In the genomic region with DNA sequence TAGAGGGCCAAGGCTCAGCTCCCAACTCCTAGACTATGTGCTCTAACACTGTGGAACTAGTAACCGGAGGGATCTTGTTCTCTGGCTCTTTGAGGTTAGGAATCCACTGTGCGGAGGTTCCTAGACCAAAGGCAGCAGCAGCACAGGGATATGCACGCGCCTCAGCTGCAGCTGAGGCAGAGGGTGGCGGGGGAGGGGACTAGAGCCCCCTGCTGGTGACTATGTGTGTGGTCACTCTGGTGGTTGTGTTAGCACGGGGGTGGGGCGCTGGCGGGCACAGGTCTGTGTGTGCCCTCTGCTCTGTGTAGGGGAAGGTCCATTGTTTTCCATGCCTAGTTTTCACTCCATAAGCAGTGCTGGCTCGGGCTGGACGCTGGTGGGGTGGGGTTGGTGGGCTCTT, we compare ENCODE assay signal across 16 cellular contexts.
DNase-seq lines count a peak whose midpoint lies in the region; ATAC-seq and TF ChIP-seq lines count a peak whose summit lies in the region.
"Had no signal": no experiment of that assay in that cellular context is flagged by ENCODE, and none has a peak within 500 bp of the region (broad histone marks: within the 10 kb centered on the region; RNA-seq: fewer than 3 reads in every experiment).

No MANE protein-coding gene starts in this region.

- H2AFZ ChIP-seq in SK-N-SH (ENCODE audit: low read depth), result no peak overlapping the region

- CTCF ChIA-PET in SK-N-SH (lab: Yijun Ruan, JAX), result no interaction called here

- H3K9me3 ChIP-seq in mucosa of descending colon (peaks cover 9% of the 10 kb centered on the region), SK-N-SH (no peaks in the 10 kb centered on the region)
- H3K9me3 ChIP-seq: right atrium auricular region had no signal

- no peak for ATAC-seq in mucosa of descending colon
- ATAC-seq: natural killer cell treated with Interleukin-12 subunit alpha and Interleukin-12 subunit beta and Interleukin-15 and Interleukin-18, amount 100 ng/mL, for 72 hours; SK-N-SH treated with all-trans-retinoic acid at 6 μM for 48 hours had no signal

- DNase-seq in HT1080 (ENCODE audit: low read depth) (peak; percentile 27), mucosa of descending colon (peak in 2 of 3 donors; percentile 14 to 24), NCI-H345 treated with DMSO at 0.1 percent for 48 hours (lab: John Stamatoyannopoulos, UW; ENCODE audit: unreplicated experiment) (no peak), SK-N-SH (no peak), NCI-H146 (lab: John Stamatoyannopoulos, UW) (no peak)
- DNase-seq in central memory CD4-positive, alpha-beta T cell, result no peak
- DNase-seq: DMS153, foreskin fibroblast, HCEC 1CT, NCI-H1436, NCI-H345 had no signal

- no peak for TF ChIP-seq RAD21 in SK-N-SH (IDR thresholded peaks at IDR 0.05; ENCODE audit: low read length)

- no peaks in the 10 kb centered on the region for H3K27me3 ChIP-seq in SK-N-SH (ENCODE audit: insufficient read depth)
- H3K27me3 ChIP-seq: right atrium auricular region had no signal

- H3K79me2 ChIP-seq in SK-N-SH (ENCODE audit: insufficient read depth), result no peaks in the 10 kb centered on the region; the same call in 1 of the 2 replicates

- H3K9ac ChIP-seq in SK-N-SH, result no peak overlapping the region

- no peaks in the 10 kb centered on the region for H3K9me2 ChIP-seq in SK-N-SH

- H3K4me1 ChIP-seq in mucosa of descending colon (ENCODE audit: low read depth), result no peaks in the 10 kb centered on the region
- no peaks in the 10 kb centered on the region for H3K4me1 ChIP-seq in SK-N-SH (ENCODE audit: control insufficient read depth in 1 of 2, insufficient read depth in 2 of 2, low read depth in 1 of 2, low read length in 1 of 2)
- H3K4me1 ChIP-seq: right atrium auricular region had no signal

- H3K36me3 ChIP-seq in mucosa of descending colon (ENCODE audit: low read depth) (no peaks in the 10 kb centered on the region), SK-N-SH (replicated peaks in 1 of 2; ENCODE audit: control insufficient read depth in 1 of 2, insufficient read depth in 2 of 2, low read length in 1 of 2) (no peaks in the 10 kb centered on the region)
- H3K36me3 ChIP-seq: right atrium auricular region had no signal

- POLR2A ChIA-PET in SK-N-SH (lab: Yijun Ruan, JAX), result no interaction called here

- H4K20me1 ChIP-seq in SK-N-SH (ENCODE audit: insufficient read depth), result no peaks in the 10 kb centered on the region

- peak; percentile 37 for TF ChIP-seq CTCF in GM12873 (IDR thresholded peaks at IDR 0.05; ENCODE audit: insufficient read depth, low read depth, low read length, missing control alignments)
- peak; percentile 23; the same call in 1 of the 2 replicates for TF ChIP-seq CTCF in VCaP (conservative IDR thresholded peaks at IDR 0.05)
- no peak for TF ChIP-seq CTCF in mucosa of descending colon (IDR thresholded peaks at IDR 0.05)
- no peak for TF ChIP-seq CTCF in SK-N-SH (IDR thresholded peaks at IDR 0.05)

- H3K4me3 ChIP-seq in mucosa of descending colon (no peak overlapping the region), SK-N-SH (ENCODE audit: low read depth in 2 of 2, low read length in 1 of 2) (no peak overlapping the region)
- H3K4me3 ChIP-seq: right atrium auricular region had no signal

- WGBS in SK-N-SH (ENCODE audit: low lambda C conversion rate), result 63% methylated on average over 8 of the region's 10 CpGs

- no peak overlapping the region for H3K4me2 ChIP-seq in SK-N-SH

- TF ChIP-seq EP300 in SK-N-SH (IDR thresholded peaks at IDR 0.05; ENCODE audit: borderline replicate concordance in 1 of 2, low read depth in 1 of 2, low read length in 1 of 2), result no peak

- no peaks in the 10 kb centered on the region for H3F3A ChIP-seq in SK-N-SH (replicated peaks; ENCODE audit: insufficient read depth)

- H3K27ac ChIP-seq in VCaP (no peak overlapping the region), SK-N-SH (ENCODE audit: low read depth in 2 of 2, low read length in 1 of 2) (no peak overlapping the region)
- H3K27ac ChIP-seq: right atrium auricular region had no signal

- intact Hi-C loops in mucosa of descending colon (cut with DNase I, micrococcal nuclease), result no loop called here

TF ChIP-seq in SK-N-SH, 30 proteins besides CTCF, POLR2A, EP300 and RAD21:
- TF ChIP-seq, protein P1, sequence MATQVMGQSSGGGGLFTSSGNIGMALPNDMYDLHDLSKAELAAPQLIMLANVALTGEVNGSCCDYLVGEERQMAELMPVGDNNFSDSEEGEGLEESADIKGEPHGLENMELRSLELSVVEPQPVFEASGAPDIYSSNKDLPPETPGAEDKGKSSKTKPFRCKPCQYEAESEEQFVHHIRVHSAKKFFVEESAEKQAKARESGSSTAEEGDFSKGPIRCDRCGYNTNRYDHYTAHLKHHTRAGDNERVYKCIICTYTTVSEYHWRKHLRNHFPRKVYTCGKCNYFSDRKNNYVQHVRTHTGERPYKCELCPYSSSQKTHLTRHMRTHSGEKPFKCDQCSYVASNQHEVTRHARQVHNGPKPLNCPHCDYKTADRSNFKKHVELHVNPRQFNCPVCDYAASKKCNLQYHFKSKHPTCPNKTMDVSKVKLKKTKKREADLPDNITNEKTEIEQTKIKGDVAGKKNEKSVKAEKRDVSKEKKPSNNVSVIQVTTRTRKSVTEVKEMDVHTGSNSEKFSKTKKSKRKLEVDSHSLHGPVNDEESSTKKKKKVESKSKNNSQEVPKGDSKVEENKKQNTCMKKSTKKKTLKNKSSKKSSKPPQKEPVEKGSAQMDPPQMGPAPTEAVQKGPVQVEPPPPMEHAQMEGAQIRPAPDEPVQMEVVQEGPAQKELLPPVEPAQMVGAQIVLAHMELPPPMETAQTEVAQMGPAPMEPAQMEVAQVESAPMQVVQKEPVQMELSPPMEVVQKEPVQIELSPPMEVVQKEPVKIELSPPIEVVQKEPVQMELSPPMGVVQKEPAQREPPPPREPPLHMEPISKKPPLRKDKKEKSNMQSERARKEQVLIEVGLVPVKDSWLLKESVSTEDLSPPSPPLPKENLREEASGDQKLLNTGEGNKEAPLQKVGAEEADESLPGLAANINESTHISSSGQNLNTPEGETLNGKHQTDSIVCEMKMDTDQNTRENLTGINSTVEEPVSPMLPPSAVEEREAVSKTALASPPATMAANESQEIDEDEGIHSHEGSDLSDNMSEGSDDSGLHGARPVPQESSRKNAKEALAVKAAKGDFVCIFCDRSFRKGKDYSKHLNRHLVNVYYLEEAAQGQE (IDR thresholded peaks at IDR 0.05; ENCODE audit: low read depth, low read length), result no peak
- TF ChIP-seq, protein P2, sequence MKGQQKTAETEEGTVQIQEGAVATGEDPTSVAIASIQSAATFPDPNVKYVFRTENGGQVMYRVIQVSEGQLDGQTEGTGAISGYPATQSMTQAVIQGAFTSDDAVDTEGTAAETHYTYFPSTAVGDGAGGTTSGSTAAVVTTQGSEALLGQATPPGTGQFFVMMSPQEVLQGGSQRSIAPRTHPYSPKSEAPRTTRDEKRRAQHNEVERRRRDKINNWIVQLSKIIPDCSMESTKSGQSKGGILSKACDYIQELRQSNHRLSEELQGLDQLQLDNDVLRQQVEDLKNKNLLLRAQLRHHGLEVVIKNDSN (IDR thresholded peaks at IDR 0.05; ENCODE audit: borderline replicate concordance, low read depth), result no peak
- TF ChIP-seq, protein P3, sequence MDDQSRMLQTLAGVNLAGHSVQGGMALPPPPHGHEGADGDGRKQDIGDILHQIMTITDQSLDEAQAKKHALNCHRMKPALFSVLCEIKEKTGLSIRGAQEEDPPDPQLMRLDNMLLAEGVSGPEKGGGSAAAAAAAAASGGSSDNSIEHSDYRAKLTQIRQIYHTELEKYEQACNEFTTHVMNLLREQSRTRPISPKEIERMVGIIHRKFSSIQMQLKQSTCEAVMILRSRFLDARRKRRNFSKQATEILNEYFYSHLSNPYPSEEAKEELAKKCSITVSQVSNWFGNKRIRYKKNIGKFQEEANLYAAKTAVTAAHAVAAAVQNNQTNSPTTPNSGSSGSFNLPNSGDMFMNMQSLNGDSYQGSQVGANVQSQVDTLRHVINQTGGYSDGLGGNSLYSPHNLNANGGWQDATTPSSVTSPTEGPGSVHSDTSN (IDR thresholded peaks at IDR 0.05), result no peak
- no peak for TF ChIP-seq JUND (IDR thresholded peaks at IDR 0.05)
- TF ChIP-seq, protein P4, sequence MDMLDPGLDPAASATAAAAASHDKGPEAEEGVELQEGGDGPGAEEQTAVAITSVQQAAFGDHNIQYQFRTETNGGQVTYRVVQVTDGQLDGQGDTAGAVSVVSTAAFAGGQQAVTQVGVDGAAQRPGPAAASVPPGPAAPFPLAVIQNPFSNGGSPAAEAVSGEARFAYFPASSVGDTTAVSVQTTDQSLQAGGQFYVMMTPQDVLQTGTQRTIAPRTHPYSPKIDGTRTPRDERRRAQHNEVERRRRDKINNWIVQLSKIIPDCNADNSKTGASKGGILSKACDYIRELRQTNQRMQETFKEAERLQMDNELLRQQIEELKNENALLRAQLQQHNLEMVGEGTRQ (IDR thresholded peaks at IDR 0.05; ENCODE audit: borderline replicate concordance, low read depth, low read length), result no peak
- no peak for TF ChIP-seq NRF1 (IDR thresholded peaks at IDR 0.05; ENCODE audit: low read depth, low read length)
- TF ChIP-seq, protein P5, sequence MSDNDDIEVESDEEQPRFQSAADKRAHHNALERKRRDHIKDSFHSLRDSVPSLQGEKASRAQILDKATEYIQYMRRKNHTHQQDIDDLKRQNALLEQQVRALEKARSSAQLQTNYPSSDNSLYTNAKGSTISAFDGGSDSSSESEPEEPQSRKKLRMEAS (IDR thresholded peaks at IDR 0.05; ENCODE audit: low read depth), result no peak
- no peak for TF ChIP-seq EZH2phosphoT487 (IDR thresholded peaks at IDR 0.05; ENCODE audit: borderline replicate concordance, low read depth)
- no peak for TF ChIP-seq SMC3 (IDR thresholded peaks at IDR 0.05; ENCODE audit: low read depth, low read length)
- no peak for TF ChIP-seq RXRA (IDR thresholded peaks at IDR 0.05; ENCODE audit: borderline replicate concordance, low read depth)
- TF ChIP-seq GATA2 (CRISPR knock-in tag; IDR thresholded peaks at IDR 0.05), result no peak
- TF ChIP-seq POLR2AphosphoS5 (IDR thresholded peaks at IDR 0.05; ENCODE audit: low read depth, low read length), result no peak
- no peak for TF ChIP-seq YY1 (IDR thresholded peaks at IDR 0.05; ENCODE audit: low read depth)
- TF ChIP-seq FOXM1 (IDR thresholded peaks at IDR 0.05; ENCODE audit: low read depth), result no peak
- no peak for TF ChIP-seq CHD2 (IDR thresholded peaks at IDR 0.05; ENCODE audit: low read length, partially characterized antibody)
- no peak for TF ChIP-seq FOXJ3 (CRISPR knock-in tag; IDR thresholded peaks at IDR 0.05)
- TF ChIP-seq RFX5 (IDR thresholded peaks at IDR 0.05; ENCODE audit: low read length), result no peak
- TF ChIP-seq NFIC (IDR thresholded peaks at IDR 0.05; ENCODE audit: borderline replicate concordance), result no peak
- TF ChIP-seq SIN3A (IDR thresholded peaks at IDR 0.05; ENCODE audit: borderline replicate concordance, low read depth, low read length), result no peak
- no peak for TF ChIP-seq GABPA (IDR thresholded peaks at IDR 0.05; ENCODE audit: low read depth)

Comparison
In these comparisons a context has a peak if more than half of its experiments do, and no peak if none do; other contexts are left out.
1. CTCF ChIP-seq: peak in GM12873 (single experiment) and VCaP (single experiment); none in mucosa of descending colon (single experiment) and SK-N-SH (single experiment).
2. DNase-seq: peak in HT1080 (single experiment) and mucosa of descending colon (2 of 3); none in NCI-H345 treated with DMSO at 0.1 percent for 48 hours (single experiment), central memory CD4-positive, alpha-beta T cell (single experiment), SK-N-SH (single experiment) and NCI-H146 (single experiment).